In the genomic region with DNA sequence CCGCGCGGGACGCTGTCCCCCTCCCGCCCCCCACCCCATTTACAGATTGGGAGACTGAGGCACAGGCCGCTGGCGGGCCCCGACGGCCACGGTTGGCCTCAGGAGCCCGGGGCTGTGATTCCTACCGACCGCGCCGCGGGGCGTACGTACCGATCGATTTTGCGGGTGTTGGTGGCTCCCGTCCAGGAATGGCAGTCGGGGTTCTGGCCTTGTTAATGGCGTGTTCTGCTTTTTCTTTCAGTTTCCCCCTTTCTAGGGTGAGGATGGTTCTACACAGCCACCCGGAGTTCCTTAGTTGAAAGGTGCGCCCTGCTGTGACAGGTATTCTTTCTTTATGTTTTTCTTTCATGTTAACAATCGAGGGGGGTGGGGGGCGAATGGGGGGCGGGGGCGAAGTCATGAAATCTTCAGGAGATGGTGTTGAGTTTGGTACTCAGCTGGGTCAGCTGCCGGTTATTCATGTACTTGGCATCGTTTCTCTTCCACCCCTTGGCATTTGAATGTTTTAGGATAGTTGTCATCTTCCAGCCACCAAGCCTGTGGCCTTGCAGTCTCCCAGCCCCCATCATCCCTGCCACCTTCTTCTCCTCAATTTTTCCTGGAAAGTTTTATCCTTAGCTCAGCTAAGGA, we compare ENCODE assay signal across 8 cellular contexts. TPM values are rescaled to one million over a fixed set of nuclear protein-coding genes. Genes with fewer than 3 reads are reported as not detected.
A peak's percentile ranks its signal among the peaks of the same experiment; 100 is the strongest.
DNase-seq lines count a peak whose midpoint lies in the region; ATAC-seq and TF ChIP-seq lines count a peak whose summit lies in the region.

No MANE protein-coding gene starts in this region.

- ATAC-seq in right cardiac atrium = no peak
- no peak for ATAC-seq in HG02763 (IDR thresholded peaks at IDR 0.05; ENCODE audit: unreplicated experiment)
- ATAC-seq in GM19463 (IDR thresholded peaks at IDR 0.05; ENCODE audit: unreplicated experiment) = no peak

- peaks cover 27% of the 10 kb centered on the region for H3K4me1 ChIP-seq in adipocyte (ENCODE audit: control insufficient read depth, insufficient read depth, low read length)
- no peaks in the 10 kb centered on the region for H3K4me1 ChIP-seq in right cardiac atrium (ENCODE audit: control insufficient read depth, insufficient read depth, low read length)

- TF ChIP-seq CTCF in retinal pigment epithelial cell (conservative IDR thresholded peaks at IDR 0.05; ENCODE audit: low read depth, low read length) = no peak

- intact Hi-C loops in right cardiac atrium (cut with DNase I) = no loop called here

- no peaks in the 10 kb centered on the region for H3K9me3 ChIP-seq in adipocyte (ENCODE audit: control insufficient read depth, low read length)
- H3K9me3 ChIP-seq in right cardiac atrium (ENCODE audit: control insufficient read depth, low read length) = no peaks in the 10 kb centered on the region

- H3K27ac ChIP-seq in right cardiac atrium (ENCODE audit: low read length) = peak overlapping the region; percentile 65

- H3K36me3 ChIP-seq in adipocyte (ENCODE audit: control insufficient read depth, insufficient read depth, low read length, severe bottlenecking) = peaks cover 5% of the 10 kb centered on the region

- H3K9ac ChIP-seq in adipocyte (ENCODE audit: low read length) = peak overlapping the region; percentile 89

- no peaks in the 10 kb centered on the region for H3K27me3 ChIP-seq in adipocyte (replicated peaks; ENCODE audit: control insufficient read depth, insufficient read depth, low read length)
- H3K27me3 ChIP-seq in right cardiac atrium (ENCODE audit: control insufficient read depth, insufficient read depth) = no peaks in the 10 kb centered on the region

- peak overlapping the region; percentile 90 for H3K4me3 ChIP-seq in adipocyte (ENCODE audit: low read length)
- H3K4me3 ChIP-seq in right cardiac atrium (ENCODE audit: low read length) = peak overlapping the region; percentile 94
- H3K4me3 ChIP-seq in retinal pigment epithelial cell (ENCODE audit: low read length) = peak overlapping the region; percentile 77

- WGBS in right cardiac atrium = 1% methylated on average over 32 of the region's 32 CpGs

- DNase-seq in SKM-1 treated with dmso at 0.1 percent for 144 hours (lab: John Stamatoyannopoulos, UW; ENCODE audit: unreplicated experiment) = peak; percentile 21
- DNase-seq in SKM-1 (lab: John Stamatoyannopoulos, UW; ENCODE audit: unreplicated experiment) = no peak
- peak; percentile 68 for DNase-seq in RKO (ENCODE audit: low spot score)
- DNase-seq in adipocyte (ENCODE audit: low read depth) = peak; percentile 69
- DNase-seq in right cardiac atrium = peak in 2 of 3 donors; percentile 37 to 77
- DNase-seq in retinal pigment epithelial cell (ENCODE audit: low read depth) = no peak

RNA-seq across cellular contexts. Expression of a gene that starts 0.8 kb away (rescaled TPM):
- total RNA-seq in right cardiac atrium = 10 to 100 TPM; 31.7 to 35.7 (median 33.9) TPM
- polyA plus RNA-seq in right cardiac atrium = 10.0 TPM

RNA-seq across cellular contexts. Expression of a gene that starts 49.2 kb away (rescaled TPM):
- 1 to 10 TPM in 2 of 4 donors, under 1 TPM in 2; 0.74 to 1.5 (median 1.1) TPM for total RNA-seq in right cardiac atrium
- polyA plus RNA-seq in right cardiac atrium = 0.52 TPM

Comparison
In these comparisons a context has a peak if more than half of its experiments do, and no peak if none do; other contexts are left out.
1. DNase-seq: peak in SKM-1 treated with dmso at 0.1 percent for 144 hours (single experiment), RKO (single experiment), adipocyte (single experiment) and right cardiac atrium (2 of 3); none in SKM-1 (single experiment) and retinal pigment epithelial cell (single experiment).
2. Peak in every context shown above with its lines, with median percentiles within 50 percentile points of each other: H3K4me3 ChIP-seq.